Comparison of ENCODE assay signal across 21 cellular contexts in genomic region chr13:45527699-45528462, GRCh38.
DNase-seq lines count a peak whose midpoint lies in the region; ATAC-seq, FAIRE-seq and TF ChIP-seq lines count a peak whose summit lies in the region.
"Had no signal": no experiment of that assay in that cellular context is flagged by ENCODE, and none has a peak within 500 bp of the region (broad histone marks: within the 10 kb centered on the region; RNA-seq: fewer than 3 reads in every experiment).

No MANE protein-coding gene starts in this region.

- TF ChIP-seq POLR2A in A549 (IDR thresholded peaks at IDR 0.05; ENCODE audit: low read length) (no peak), IMR-90 (IDR thresholded peaks at IDR 0.05; ENCODE audit: low read depth, low read length) (no peak)

- no peaks in the 10 kb centered on the region for H3K9me1 ChIP-seq in IMR-90 (ENCODE audit: insufficient read depth, low read length)

- no peaks in the 10 kb centered on the region for H3K9me3 ChIP-seq in A549
- H3K9me3 ChIP-seq in IMR-90 (ENCODE audit: control insufficient read depth, insufficient read depth, low read length), result no peaks in the 10 kb centered on the region
- H3K9me3 ChIP-seq in mesodermal cell (ENCODE audit: control insufficient read depth, low read length), result no peaks in the 10 kb centered on the region
- H3K9me3 ChIP-seq: ascending aorta, SJCRH30, thyroid gland had no signal

- H3K4me3 ChIP-seq in A549 (no peak overlapping the region), IMR-90 (ENCODE audit: insufficient read depth, low read depth, low read length) (no peak overlapping the region), mesodermal cell (ENCODE audit: extremely low read depth, insufficient read depth, low read length, poor library complexity, severe bottlenecking) (no peak overlapping the region)
- H3K4me3 ChIP-seq: ascending aorta, SJCRH30, thyroid gland had no signal

- H2BK15ac ChIP-seq in IMR-90 (ENCODE audit: low read depth, low read length), result peak overlapping the region; percentile 78; the same call in 1 of the 3 replicates

- H3K36me3 ChIP-seq in IMR-90 (ENCODE audit: control insufficient read depth, insufficient read depth, low read length) (peaks cover 16% of the 10 kb centered on the region), mesodermal cell (ENCODE audit: control insufficient read depth, insufficient read depth, low read length) (peaks cover 56% of the 10 kb centered on the region)

- peak overlapping the region; percentile 89 for H4K91ac ChIP-seq in IMR-90 (ENCODE audit: insufficient read depth, low read depth, low read length)

- no peaks in the 10 kb centered on the region for H4K20me1 ChIP-seq in IMR-90 (ENCODE audit: insufficient read depth, low read length)

- H3K27ac ChIP-seq in A549, result peak overlapping the region; percentile 51 to 78
- H3K27ac ChIP-seq in IMR-90 (ENCODE audit: insufficient read depth, low read length), result peak overlapping the region; percentile 97; the same call in 1 of the 2 replicates
- peak overlapping the region; percentile 89 for H3K27ac ChIP-seq in mesodermal cell (ENCODE audit: low read depth, low read length, severe bottlenecking)
- H3K27ac ChIP-seq: ascending aorta, SJCRH30, thyroid gland had no signal

- H4K5ac ChIP-seq in IMR-90 (ENCODE audit: low read depth, low read length), result peak overlapping the region; percentile 95

- H2BK20ac ChIP-seq in IMR-90 (ENCODE audit: low read depth, low read length), result peak overlapping the region; percentile 86

- DNase-seq in A549 (ENCODE audit: low read depth in 1 of 2, low spot score in 1 of 2) (peak in 1 of 2 experiments; percentile 71), IMR-90 (peak; percentile 74), T-helper 1 cell (no peak), NCI-H82 treated with DMSO at 0.1 percent for 48 hours (lab: John Stamatoyannopoulos, UW; ENCODE audit: unreplicated experiment) (no peak)
- no peak for DNase-seq in effector memory CD8-positive, alpha-beta T cell
- no peak for DNase-seq in NK-92 treated with Interleukin-12 subunit alpha and Interleukin-12 subunit beta, amount 100 ng/mL, for 24 hours (lab: John Stamatoyannopoulos, UW)
- no peak for DNase-seq in stimulated activated naive CD4-positive, alpha-beta T cell (lab: John Stamatoyannopoulos, UW)
- DNase-seq: activated CD4-positive, alpha-beta T cell treated with anti-CD3 and anti-CD28 coated beads for 36 hours; activated CD8-positive, alpha-beta memory T cell treated with anti-CD3 and anti-CD28 coated beads, Interleukin-2, amount 50 U/mL, for 4 hours; activated naive CD4-positive, alpha-beta T cell; CD4-positive, alpha-beta T cell; HFFc6; immature natural killer cell; mammary epithelial cell; NCI-H1930; NCI-H446 treated with DMSO at 0.1 percent for 48 hours; SJCRH30; thyroid gland had no signal

- peak in 1 of 2 experiments; percentile 15; a peak in 1 of 5 replicates for TF ChIP-seq EP300 in A549 (IDR thresholded peaks at IDR 0.05)

- H3K9ac ChIP-seq in IMR-90 (ENCODE audit: low read depth, low read length), result 0 out of 2 replicates have a peak overlapping the region, but pooled peaks have one; percentile 57

- peak overlapping the region; percentile 76; the same call in 1 of the 2 replicates for H3K56ac ChIP-seq in IMR-90 (ENCODE audit: extremely low read depth, insufficient read depth, low read length)

- H3K9me3 Mint-ChIP-seq in effector memory CD8-positive, alpha-beta T cell, result no peaks in the 10 kb centered on the region
- H3K9me3 Mint-ChIP-seq: CD4-positive, alpha-beta T cell; HFFc6; immature natural killer cell; natural killer cell treated with Interleukin-12 subunit alpha and Interleukin-12 subunit beta and Interleukin-15 and Interleukin-18, amount 100 ng/mL, for 72 hours had no signal

- no TSS peak for BruUV-seq in IMR-90 (replicated peaks; lab: Mats Ljungman, UMichigan)

- WGBS in A549 (ENCODE audit: missing lambda C conversion rate), result 19% methylated on average over 6 of the region's 6 CpGs
- no CpG with 5 or more reads among the region's 6 CpGs for WGBS in IMR-90 (ENCODE audit: extremely low coverage in 2 of 2, insufficient read length in 1 of 2), 2 experiments
- 88 to 90% methylated on average over 2 to 4 of the region's 6 CpGs for WGBS in mesodermal cell (ENCODE audit: insufficient coverage in 2 of 2), 2 experiments

- H2AK9ac ChIP-seq in IMR-90 (replicated peaks; ENCODE audit: low read depth, low read length, poor library complexity), result no peak overlapping the region

- H2BK120ac ChIP-seq in IMR-90 (ENCODE audit: low read depth, low read length), result peak overlapping the region; percentile 89

- TF ChIP-seq CTCF in A549 (IDR thresholded peaks at IDR 0.05), result no peak
- no peak for TF ChIP-seq CTCF in IMR-90 (conservative IDR thresholded peaks at IDR 0.05; ENCODE audit: low read depth, low read length)

- peak overlapping the region; percentile 89 for H2BK5ac ChIP-seq in IMR-90 (ENCODE audit: low read depth, low read length, poor library complexity, severe bottlenecking)

- peak overlapping the region; percentile 67 for H2AK5ac ChIP-seq in IMR-90 (ENCODE audit: low read depth, low read length)

- in situ Hi-C loops in IMR-90 (cut with MboI; ENCODE audit: low sequenced_read_pairs), result no loop called here

- H3K4ac ChIP-seq in IMR-90 (ENCODE audit: low read depth, low read length), result peak overlapping the region; percentile 86

- H2AFZ ChIP-seq in IMR-90 (replicated peaks; ENCODE audit: low read length, poor library complexity), result no peak overlapping the region

- peak overlapping the region; percentile 37 to 67 for H3K27ac Mint-ChIP-seq in effector memory CD8-positive, alpha-beta T cell
- H3K27ac Mint-ChIP-seq: CD4-positive, alpha-beta T cell; natural killer cell treated with Interleukin-12 subunit alpha and Interleukin-12 subunit beta and Interleukin-15 and Interleukin-18, amount 100 ng/mL, for 72 hours had no signal

- CTCF ChIA-PET in A549 (lab: Yijun Ruan, JAX) (no interaction called here), IMR-90 (lab: Yijun Ruan, JAX) (no interaction called here)

- ATAC-seq in A549 (peak; percentile 43 to 97; a peak in 4 of 6 replicates), IMR-90 (ENCODE audit: low read depth) (peak; percentile 85)
- no peak for ATAC-seq in effector memory CD8-positive, alpha-beta T cell (replicated peaks)
- ATAC-seq: activated CD4-positive, alpha-beta T cell treated with anti-CD3 and anti-CD28 coated beads for 36 hours; natural killer cell treated with Interleukin-12 subunit alpha and Interleukin-12 subunit beta and Interleukin-15 and Interleukin-18, amount 100 ng/mL, for 72 hours had no signal

- H3K27me3 ChIP-seq in IMR-90 (ENCODE audit: control insufficient read depth, insufficient read depth, low read length), result no peaks in the 10 kb centered on the region
- H3K27me3 ChIP-seq: ascending aorta, SJCRH30, thyroid gland had no signal

- H3K4me1 ChIP-seq in A549 (peaks cover 39% of the 10 kb centered on the region), IMR-90 (ENCODE audit: control insufficient read depth, insufficient read depth, low read length) (peaks cover 10% of the 10 kb centered on the region), mesodermal cell (ENCODE audit: control insufficient read depth, insufficient read depth, low read length, poor library complexity, severe bottlenecking) (peaks cover 36% of the 10 kb centered on the region)
- H3K4me1 ChIP-seq: ascending aorta, SJCRH30, thyroid gland had no signal

- H3K36me3 Mint-ChIP-seq in effector memory CD8-positive, alpha-beta T cell (ENCODE audit: insufficient read depth), result peaks cover 77% of the 10 kb centered on the region

- intact Hi-C loops in IMR-90 (cut with micrococcal nuclease), result no loop called here

- H3K23ac ChIP-seq in IMR-90 (ENCODE audit: low read depth, low read length), result peak overlapping the region; percentile 90

- peak overlapping the region; percentile 97 for H3K18ac ChIP-seq in IMR-90 (ENCODE audit: low read depth, low read length)

- peaks cover 3 to 34% of the 10 kb centered on the region in 2 experiments for H3K79me1 ChIP-seq in IMR-90 (ENCODE audit: low read depth in 1 of 2, low read length in 2 of 2)

- H4K8ac ChIP-seq in IMR-90 (ENCODE audit: low read depth in 2 of 2, low read length in 2 of 2), result peak overlapping the region; percentile 75 to 88

- peak overlapping the region; percentile 85; the same call in 1 of the 2 replicates for H3K14ac ChIP-seq in IMR-90 (replicated peaks; ENCODE audit: low read depth, low read length)

- dilution Hi-C loops in IMR-90 (cut with HindIII; ENCODE audit: low sequenced_read_pairs, unreplicated experiment), result no loop called here

- POLR2A ChIA-PET in A549 (lab: Yijun Ruan, JAX) (no interaction called here), IMR-90 (lab: Charles Lee; ENCODE audit: unreplicated experiment) (interaction anchor here (0.6 kb wide), 1 partner anchor 153 kb away, joined by 4 read pairs; no protein-coding TSS in a partner anchor)

- no peaks in the 10 kb centered on the region for H3K27me3 Mint-ChIP-seq in effector memory CD8-positive, alpha-beta T cell
- H3K27me3 Mint-ChIP-seq: activated CD4-positive, alpha-beta T cell treated with anti-CD3 and anti-CD28 coated beads for 36 hours; CD4-positive, alpha-beta T cell; natural killer cell treated with Interleukin-12 subunit alpha and Interleukin-12 subunit beta and Interleukin-15 and Interleukin-18, amount 100 ng/mL, for 72 hours had no signal

- no peak for FAIRE-seq in A549 (lab: Jason Lieb, UNC)

- H3K4me1 Mint-ChIP-seq in effector memory CD8-positive, alpha-beta T cell (ENCODE audit: low read depth in 2 of 2), result peaks cover 2 to 3% of the 10 kb centered on the region in 2 donors
- H3K4me1 Mint-ChIP-seq: immature natural killer cell had no signal

- peak overlapping the region; percentile 55 for H3K4me2 ChIP-seq in A549
- H3K4me2 ChIP-seq in IMR-90 (ENCODE audit: low read depth, low read length), result peak overlapping the region; percentile 55

- TF ChIP-seq RAD21 in A549 (conservative IDR thresholded peaks at IDR 0.05 in 1 of 2, IDR thresholded peaks at IDR 0.05 in 1 of 2), result no peak
- no peak for TF ChIP-seq RAD21 in IMR-90 (IDR thresholded peaks at IDR 0.05; ENCODE audit: low read length)

- no peak overlapping the region for H3K4me3 Mint-ChIP-seq in effector memory CD8-positive, alpha-beta T cell
- H3K4me3 Mint-ChIP-seq: activated CD4-positive, alpha-beta T cell treated with anti-CD3 and anti-CD28 coated beads for 36 hours; CD4-positive, alpha-beta T cell; HFFc6; immature natural killer cell; natural killer cell treated with Interleukin-12 subunit alpha and Interleukin-12 subunit beta and Interleukin-15 and Interleukin-18, amount 100 ng/mL, for 72 hours had no signal

TF ChIP-seq in A549, 52 proteins besides CTCF, POLR2A, EP300 and RAD21 (continues in another document):
- peak; percentile 89 for TF ChIP-seq TP53 (CRISPR knock-in tag; IDR thresholded peaks at IDR 0.05)
- TF ChIP-seq RCOR1 (IDR thresholded peaks at IDR 0.05; ENCODE audit: low read depth, low read length), result no peak
- TF ChIP-seq CHD4 (IDR thresholded peaks at IDR 0.05; ENCODE audit: borderline replicate concordance), result no peak
- peak; percentile 77 for TF ChIP-seq GATA3 (IDR thresholded peaks at IDR 0.05; ENCODE audit: borderline replicate concordance)

TF ChIP-seq in IMR-90, 13 proteins besides CTCF, POLR2A, EP300 and RAD21 (continues in another document):
- TF ChIP-seq RCOR1 (IDR thresholded peaks at IDR 0.05; ENCODE audit: insufficient replicate concordance, low read length) (no peak), FOS (IDR thresholded peaks at IDR 0.05; ENCODE audit: low read depth, low read length) (no peak), CHD1 (IDR thresholded peaks at IDR 0.05; ENCODE audit: low read depth, low read length) (no peak), RFX5 (IDR thresholded peaks at IDR 0.05; ENCODE audit: low read depth, low read length) (no peak)
